ENCODE assay signal across 14 cellular contexts in genomic region chr6:41167173-41167963, GRCh38. TPM values are rescaled to one million over a fixed set of nuclear protein-coding genes. Genes with fewer than 3 reads are reported as not detected.
DNase-seq lines count a peak whose midpoint lies in the region; ATAC-seq and TF ChIP-seq lines count a peak whose summit lies in the region.
"Had no signal": no experiment of that assay in that cellular context is flagged by ENCODE, and none has a peak within 500 bp of the region (broad histone marks: within the 10 kb centered on the region; RNA-seq: fewer than 3 reads in every experiment).

No MANE protein-coding gene starts in this region.

- no peak overlapping the region for H3K4me3 Mint-ChIP-seq in activated T-helper 17 cell treated with anti-CD3 and anti-CD28 coated beads, Interleukin-2, amount 50 U/mL, for 72 hours
- H3K4me3 Mint-ChIP-seq: activated T-cell treated with anti-CD3 and anti-CD28 coated beads, Interleukin-2, amount 50 U/mL, for 72 hours; natural killer cell had no signal

- no peaks in the 10 kb centered on the region for H3K36me3 Mint-ChIP-seq in activated T-helper 17 cell treated with anti-CD3 and anti-CD28 coated beads, Interleukin-2, amount 50 U/mL, for 72 hours (ENCODE audit: low read depth)
- H3K36me3 Mint-ChIP-seq: natural killer cell had no signal

- no peak overlapping the region for H3K27ac Mint-ChIP-seq in activated T-helper 17 cell treated with anti-CD3 and anti-CD28 coated beads, Interleukin-2, amount 50 U/mL, for 72 hours
- H3K27ac Mint-ChIP-seq: activated T-cell treated with anti-CD3 and anti-CD28 coated beads, Interleukin-2, amount 50 U/mL, for 72 hours; natural killer cell had no signal

- TF ChIP-seq EP300 in Ishikawa (IDR thresholded peaks at IDR 0.05; ENCODE audit: borderline replicate concordance) = no peak

- peaks cover 3% of the 10 kb centered on the region for H3K4me1 Mint-ChIP-seq in activated T-helper 17 cell treated with anti-CD3 and anti-CD28 coated beads, Interleukin-2, amount 50 U/mL, for 72 hours

- no peak for TF ChIP-seq RAD21 in Ishikawa (IDR thresholded peaks at IDR 0.05; ENCODE audit: low read depth)

- no peak for ATAC-seq in activated T-helper 17 cell treated with anti-CD3 and anti-CD28 coated beads, Interleukin-2, amount 50 U/mL, for 72 hours (replicated peaks)
- ATAC-seq in GM21526 (IDR thresholded peaks at IDR 0.05; ENCODE audit: low FRiP score, unreplicated experiment) = no peak
- ATAC-seq: activated T-cell treated with anti-CD3 and anti-CD28 coated beads, Interleukin-2, amount 50 U/mL, for 72 hours; natural killer cell had no signal

- no peaks in the 10 kb centered on the region for H3K9me3 Mint-ChIP-seq in activated T-helper 17 cell treated with anti-CD3 and anti-CD28 coated beads, Interleukin-2, amount 50 U/mL, for 72 hours
- H3K9me3 Mint-ChIP-seq: activated T-cell treated with anti-CD3 and anti-CD28 coated beads, Interleukin-2, amount 50 U/mL, for 72 hours; natural killer cell had no signal

- DNase-seq in AG20443 (ENCODE audit: low spot score) = peak; percentile 34
- DNase-seq in astrocyte of the hippocampus (ENCODE audit: low read depth, low spot score) = peak; percentile 62
- DNase-seq in kidney glomerular epithelial cell (lab: John Stamatoyannopoulos, UW) = peak; percentile 1
- DNase-seq in NCI-H748 (lab: John Stamatoyannopoulos, UW; ENCODE audit: unreplicated experiment) = no peak
- no peak for DNase-seq in NCI-H446 treated with DMSO at 0.1 percent for 48 hours (lab: John Stamatoyannopoulos, UW)
- DNase-seq: activated T-cell treated with anti-CD3 and anti-CD28 coated beads, Interleukin-2, amount 50 U/mL, for 72 hours; KBM-7; natural killer cell; NCI-H748 treated with DMSO at 0.1 percent for 48 hours; stomach had no signal

- no peaks in the 10 kb centered on the region for H3K27me3 Mint-ChIP-seq in activated T-helper 17 cell treated with anti-CD3 and anti-CD28 coated beads, Interleukin-2, amount 50 U/mL, for 72 hours

TF ChIP-seq in Ishikawa, 13 proteins besides CTCF, POLR2A, EP300 and RAD21:
- TF ChIP-seq USF1 (IDR thresholded peaks at IDR 0.05) = peak; percentile 81
- TF ChIP-seq MAX (IDR thresholded peaks at IDR 0.05) = peak; percentile 52; the same call in 1 of the 2 replicates
- TF ChIP-seq TCF12 (IDR thresholded peaks at IDR 0.05; ENCODE audit: low read depth) = no peak
- TF ChIP-seq REST (IDR thresholded peaks at IDR 0.05; ENCODE audit: low read depth) = peak; percentile 95

RNA-seq across cellular contexts. Expression of gene TREM2, which starts 4.5 kb away (rescaled TPM):
- not detected for total RNA-seq in activated T-helper 17 cell treated with anti-CD3 and anti-CD28 coated beads, Interleukin-2, amount 50 U/mL, for 72 hours
- total RNA-seq: activated T-cell treated with anti-CD3 and anti-CD28 coated beads, Interleukin-2, amount 50 U/mL, for 72 hours; natural killer cell; T-helper 2 cell treated with Interferon-gamma antibody and Interleukin-4, amounts not matched to agents 100 ng/mL and 5 ng/mL, for 36 hours had no signal

RNA-seq across cellular contexts. Expression of gene TREML1, which starts 13.2 kb away (rescaled TPM):
- not detected for total RNA-seq in activated T-helper 17 cell treated with anti-CD3 and anti-CD28 coated beads, Interleukin-2, amount 50 U/mL, for 72 hours
- total RNA-seq: activated T-cell treated with anti-CD3 and anti-CD28 coated beads, Interleukin-2, amount 50 U/mL, for 72 hours; stomach; T-helper 2 cell treated with Interferon-gamma antibody and Interleukin-4, amounts not matched to agents 100 ng/mL and 5 ng/mL, for 36 hours had no signal

RNA-seq across cellular contexts. Expression of gene TREML2, which starts 33.6 kb away (rescaled TPM):
- total RNA-seq in activated T-helper 17 cell treated with anti-CD3 and anti-CD28 coated beads, Interleukin-2, amount 50 U/mL, for 72 hours = 1 to 10 TPM; 3.3 to 6.2 TPM

Comparison
In these comparisons a context has a peak if more than half of its experiments do, and no peak if none do; other contexts are left out.
1. DNase-seq: peak in AG20443 (single experiment), astrocyte of the hippocampus (single experiment) and kidney glomerular epithelial cell (single experiment); none in NCI-H748 (single experiment) and NCI-H446 treated with DMSO at 0.1 percent for 48 hours (single experiment).